ENCODE assay signal across 8 cellular contexts in genomic region chr1:109984190-109984455, GRCh38. TPM values are rescaled to one million over a fixed set of nuclear protein-coding genes. Genes with fewer than 3 reads are reported as not detected.
DNase-seq lines count a peak whose midpoint lies in the region; ATAC-seq and TF ChIP-seq lines count a peak whose summit lies in the region.

No MANE protein-coding gene starts in this region.

- TF ChIP-seq CTCF in heart left ventricle (IDR thresholded peaks at IDR 0.05), result no peak

- DNase-seq in SW480 (ENCODE audit: low spot score) (peak; percentile 28), heart left ventricle (no peak), DMS53 (lab: John Stamatoyannopoulos, UW) (no peak), SHP77 treated with DMSO at 0.1 percent for 48 hours (lab: John Stamatoyannopoulos, UW) (no peak), ACHN (no peak)
- DNase-seq in stimulated activated naive B cell treated with anti-CD40 and anti-IgM and Interleukin-4, amounts not matched to agents 10 μg/mL and 1 μg/mL and 100 μg/mL, for 72 hours, result no peak

- intact Hi-C loops in heart left ventricle (cut with DNase I), result loop anchor here (1.0 to 10.0 kb wide), 10 partner anchors 57 to 439 kb away; partner anchors contain the start of genes GNAI3 (in 6 of the 10) and CSF1 (in 5 of the 10)

- H3K4me1 ChIP-seq in heart left ventricle, result peaks cover 9 to 64% (median 53%) of the 10 kb centered on the region in 12 donors

- peak overlapping the region in 10 of 12 donors; percentile 54 to 99 (median 96) for H3K27ac ChIP-seq in heart left ventricle

- no peak overlapping the region for H3K27ac Mint-ChIP-seq in stimulated activated naive B cell treated with anti-CD40 and anti-IgM and Interleukin-4, amounts not matched to agents 10 μg/mL and 1 μg/mL and 100 μg/mL, for 72 hours

- peaks cover 2 to 10% of the 10 kb centered on the region in 2 donors for H3K27me3 Mint-ChIP-seq in stimulated activated naive B cell treated with anti-CD40 and anti-IgM and Interleukin-4, amounts not matched to agents 10 μg/mL and 1 μg/mL and 100 μg/mL, for 72 hours

- no peaks in the 10 kb centered on the region for H3K9me3 ChIP-seq in heart left ventricle

- WGBS in heart left ventricle, 4 donors, result 10 to 20% (median 11%) methylated on average over 1 to 7 of the region's 7 CpGs

- H3K36me3 Mint-ChIP-seq in stimulated activated naive B cell treated with anti-CD40 and anti-IgM and Interleukin-4, amounts not matched to agents 10 μg/mL and 1 μg/mL and 100 μg/mL, for 72 hours, result peaks cover 3 to 4% of the 10 kb centered on the region in 2 donors

- H3K4me3 ChIP-seq in heart left ventricle, result peak overlapping the region in 8 of 12 donors; percentile 85 to 97 (median 93)

- H3K4me3 Mint-ChIP-seq in stimulated activated naive B cell treated with anti-CD40 and anti-IgM and Interleukin-4, amounts not matched to agents 10 μg/mL and 1 μg/mL and 100 μg/mL, for 72 hours, result peak overlapping the region; percentile 97 to 100

- TF ChIP-seq POLR2A in heart left ventricle (IDR thresholded peaks at IDR 0.05), result no peak

- H3K4me1 Mint-ChIP-seq in stimulated activated naive B cell treated with anti-CD40 and anti-IgM and Interleukin-4, amounts not matched to agents 10 μg/mL and 1 μg/mL and 100 μg/mL, for 72 hours, result peaks cover 16 to 40% of the 10 kb centered on the region in 2 donors

- peaks cover 0 to 6% (median 0%) of the 10 kb centered on the region in 9 donors for H3K36me3 ChIP-seq in heart left ventricle

- ATAC-seq in HG02938 (IDR thresholded peaks at IDR 0.05; ENCODE audit: unreplicated experiment), result peak; percentile 12
- peak; percentile 19 to 45 (median 29) for ATAC-seq in heart left ventricle
- peak; percentile 3 to 7 for ATAC-seq in stimulated activated naive B cell treated with anti-CD40 and anti-IgM and Interleukin-4, amounts not matched to agents 10 μg/mL and 1 μg/mL and 100 μg/mL, for 72 hours (replicated peaks)
- no peak for ATAC-seq in GM18873 (IDR thresholded peaks at IDR 0.05; ENCODE audit: low FRiP score, unreplicated experiment)

- H3K27me3 ChIP-seq in heart left ventricle, result no peaks in the 10 kb centered on the region

- in situ Hi-C loops in ACHN (cut with HindIII; ENCODE audit: low pct_ligation_motif_present, low pct_unique_long_range_greater_than_20kb, low sequenced_read_pairs), result loop anchor here (25.0 kb wide), 1 partner anchor 197 kb away; no protein-coding TSS in a partner anchor

- no peaks in the 10 kb centered on the region for H3K9me3 Mint-ChIP-seq in stimulated activated naive B cell treated with anti-CD40 and anti-IgM and Interleukin-4, amounts not matched to agents 10 μg/mL and 1 μg/mL and 100 μg/mL, for 72 hours

RNA-seq across cellular contexts. Expression of gene AHCYL1, which starts 0.4 kb away (rescaled TPM):
- 10 to 100 TPM; 31.1 to 56.7 (median 48.7) TPM for total RNA-seq in heart left ventricle
- polyA plus RNA-seq in heart left ventricle, result 10 to 100 TPM; 23.8 to 37.2 TPM

RNA-seq across cellular contexts. Expression of gene STRIP1, which starts 50.3 kb away (rescaled TPM):
- 10 to 100 TPM; 14.7 to 22.8 (median 19.2) TPM for total RNA-seq in heart left ventricle
- 10 to 100 TPM in 1 of 2 donors, 1 to 10 TPM in 1; 7.8 to 14.9 TPM for polyA plus RNA-seq in heart left ventricle
